ENCODE assay signal across 8 cellular contexts in genomic region chr19:36837525-36837901, GRCh38. TPM values are rescaled to one million over a fixed set of nuclear protein-coding genes. Genes with fewer than 3 reads are reported as not detected.
DNase-seq lines count a peak whose midpoint lies in the region; ATAC-seq and TF ChIP-seq lines count a peak whose summit lies in the region.

No MANE protein-coding gene starts in this region.

- no peaks in the 10 kb centered on the region for H3K27me3 ChIP-seq in BLaER1 treated with 17β-estradiol and CSF1 and Interleukin-3, amounts not matched to agents 10 nM and 100 nM
- no peaks in the 10 kb centered on the region for H3K27me3 ChIP-seq in neural cell (ENCODE audit: insufficient read depth, low read depth, low read length)

- no peaks in the 10 kb centered on the region for H3K9me2 ChIP-seq in neural cell (ENCODE audit: insufficient read depth, low read length)

- peak overlapping the region; percentile 71 to 96 (median 87) for H3K4me2 ChIP-seq in BLaER1 treated with 17β-estradiol and CSF1 and Interleukin-3, amounts not matched to agents 10 nM and 100 nM
- peak overlapping the region; percentile 100 for H3K4me2 ChIP-seq in neural cell (ENCODE audit: low read length)

- peaks cover 68 to 95% (median 77%) of the 10 kb centered on the region in 11 experiments for H3K9me3 ChIP-seq in BLaER1 treated with 17β-estradiol and CSF1 and Interleukin-3, amounts not matched to agents 10 nM and 100 nM (replicated peaks in 1 of 11)
- H3K9me3 ChIP-seq in neural cell (ENCODE audit: low read length): no peaks in the 10 kb centered on the region

- H3F3A ChIP-seq in neural cell (ENCODE audit: insufficient read depth, low read length, poor library complexity, severe bottlenecking): no peaks in the 10 kb centered on the region

- H3K36me3 ChIP-seq in BLaER1 treated with 17β-estradiol and CSF1 and Interleukin-3, amounts not matched to agents 10 nM and 100 nM: peaks cover 59 to 84% (median 72%) of the 10 kb centered on the region in 11 experiments
- H3K36me3 ChIP-seq in neural cell (ENCODE audit: insufficient read depth, low read length): peaks cover 7% of the 10 kb centered on the region

- TF ChIP-seq CTCF in LNCaP clone FGC (IDR thresholded peaks at IDR 0.05; ENCODE audit: control insufficient read depth, extremely low read depth, insufficient read depth) (no peak), epithelial cell of proximal tubule (conservative IDR thresholded peaks at IDR 0.05; ENCODE audit: low read depth, low read length) (no peak), neural cell (IDR thresholded peaks at IDR 0.05; ENCODE audit: poor library complexity, severe bottlenecking) (no peak)

- H3K9ac ChIP-seq in BLaER1 treated with 17β-estradiol and CSF1 and Interleukin-3, amounts not matched to agents 10 nM and 100 nM: peak overlapping the region; percentile 80 to 91 (median 88)
- peak overlapping the region; percentile 97 for H3K9ac ChIP-seq in neural cell (ENCODE audit: low read length)

- H3K4me1 ChIP-seq in BLaER1 treated with 17β-estradiol and CSF1 and Interleukin-3, amounts not matched to agents 10 nM and 100 nM: peaks cover 13 to 20% (median 16%) of the 10 kb centered on the region in 10 experiments; a peak in 18 of 20 replicates

- ATAC-seq in GM19035 (IDR thresholded peaks at IDR 0.05; ENCODE audit: unreplicated experiment): no peak

- peak overlapping the region; percentile 90 for H2AFZ ChIP-seq in neural cell (ENCODE audit: low read depth, low read length)

- peak overlapping the region; percentile 71 to 93 (median 87) for H3K27ac ChIP-seq in BLaER1 treated with 17β-estradiol and CSF1 and Interleukin-3, amounts not matched to agents 10 nM and 100 nM
- peak overlapping the region; percentile 98 for H3K27ac ChIP-seq in neural cell (ENCODE audit: low read length)

- no peak for TF ChIP-seq RAD21 in neural cell (conservative IDR thresholded peaks at IDR 0.05)

- no peak for DNase-seq in LNCaP clone FGC (ENCODE audit: low read depth)
- DNase-seq in epithelial cell of proximal tubule (ENCODE audit: low read depth): no peak
- no peak for DNase-seq in activated CD8-positive, alpha-beta memory T cell treated with anti-CD3 and anti-CD28 coated beads, Interleukin-2, amount 50 U/mL, for 4 hours
- DNase-seq in NCI-H2029 (lab: John Stamatoyannopoulos, UW): no peak
- no peak for DNase-seq in NCI-H774 (lab: John Stamatoyannopoulos, UW)

- no peak for TF ChIP-seq EP300 in neural cell (conservative IDR thresholded peaks at IDR 0.05; ENCODE audit: poor library complexity, severe bottlenecking)

- H4K20me1 ChIP-seq in BLaER1 treated with 17β-estradiol and CSF1 and Interleukin-3, amounts not matched to agents 10 nM and 100 nM: no peaks in the 10 kb centered on the region
- no peaks in the 10 kb centered on the region for H4K20me1 ChIP-seq in neural cell (ENCODE audit: insufficient read depth)

- H3K4me3 ChIP-seq in BLaER1 treated with 17β-estradiol and CSF1 and Interleukin-3, amounts not matched to agents 10 nM and 100 nM: peak overlapping the region; percentile 68 to 83 (median 72)
- H3K4me3 ChIP-seq in LNCaP clone FGC (ENCODE audit: low read depth, low read length): peak overlapping the region; percentile 69
- peak overlapping the region; percentile 63 for H3K4me3 ChIP-seq in epithelial cell of proximal tubule (ENCODE audit: low read depth, low read length)
- H3K4me3 ChIP-seq in neural cell (ENCODE audit: low read length): peak overlapping the region; percentile 88

- peaks cover 18% of the 10 kb centered on the region for H3K79me2 ChIP-seq in neural cell (replicated peaks; ENCODE audit: insufficient read depth, low read length)

TF ChIP-seq in neural cell, 6 proteins besides CTCF, POLR2A, EP300 and RAD21:
- TF ChIP-seq TAF1 (IDR thresholded peaks at IDR 0.05; ENCODE audit: low read depth) (no peak), REST (IDR thresholded peaks at IDR 0.05; ENCODE audit: borderline replicate concordance) (no peak), MXI1 (conservative IDR thresholded peaks at IDR 0.05; ENCODE audit: poor library complexity, severe bottlenecking) (no peak), SMC3 (conservative IDR thresholded peaks at IDR 0.05; ENCODE audit: poor library complexity) (no peak), POLR2AphosphoS5 (IDR thresholded peaks at IDR 0.05) (no peak), EZH2 (IDR thresholded peaks at IDR 0.05; ENCODE audit: borderline replicate concordance, insufficient read depth, low read length, poor library complexity, severe bottlenecking) (no peak)

RNA-seq across cellular contexts. Expression of gene ZNF790, which starts 0.7 kb away (rescaled TPM):
- total RNA-seq in epithelial cell of proximal tubule: 1.2 and 6.1 TPM in 2 replicates
- 11.0 and 12.0 TPM in 2 replicates for polyA plus RNA-seq in neural cell
- polyA minus RNA-seq in neural cell: 25.8 and 39.4 TPM in 2 replicates

RNA-seq across cellular contexts. Expression of gene ZNF345, which starts 13.2 kb away (rescaled TPM):
- 0.46 and 0.72 TPM in 2 replicates for total RNA-seq in epithelial cell of proximal tubule
- polyA plus RNA-seq in neural cell: 15.4 and 20.9 TPM in 2 replicates
- 38.5 and 44.0 TPM in 2 replicates for polyA minus RNA-seq in neural cell
